Comparison of ENCODE assay signal across 2 cellular contexts in the genomic region with DNA sequence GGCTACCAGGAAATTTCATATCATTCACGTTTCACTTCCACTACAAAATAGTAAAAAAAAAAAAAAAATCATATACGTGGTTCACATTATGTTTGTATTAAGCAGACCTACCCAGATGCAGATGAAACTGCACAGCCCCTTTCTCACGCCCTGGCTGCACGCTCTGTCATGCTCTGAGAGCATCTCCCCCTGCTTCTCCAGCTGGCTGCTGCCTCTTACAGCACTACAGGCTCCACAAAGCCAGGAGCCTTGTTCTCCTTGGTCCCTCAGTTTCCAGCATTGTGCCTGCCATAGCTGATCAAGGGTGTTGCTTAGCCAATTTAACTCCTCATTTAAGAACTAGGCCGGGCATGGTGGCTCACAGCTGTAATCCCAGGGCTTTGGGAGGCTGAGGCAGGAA.
TF ChIP-seq lines count a peak whose summit lies in the region.

No MANE protein-coding gene starts in this region.

TF ChIP-seq in GM23338, 12 proteins besides CTCF, POLR2A, EP300 and RAD21:
- TF ChIP-seq EZH2phosphoT487 (IDR thresholded peaks at IDR 0.05; ENCODE audit: unreplicated experiment) (no peak), ZNF114 (CRISPR knock-in tag; IDR thresholded peaks at IDR 0.05) (no peak)

TF ChIP-seq in GM12878, 131 proteins besides CTCF, POLR2A, EP300 and RAD21:
- TF ChIP-seq STAT1 (conservative IDR thresholded peaks at IDR 0.05): no peak
- no peak for TF ChIP-seq GABPA (IDR thresholded peaks at IDR 0.05; ENCODE audit: low read depth)
- TF ChIP-seq FOXM1 (IDR thresholded peaks at IDR 0.05; ENCODE audit: low read depth, low read length): no peak
- no peak for TF ChIP-seq PAX8 (IDR thresholded peaks at IDR 0.05)
- TF ChIP-seq SIX5 (IDR thresholded peaks at IDR 0.05; ENCODE audit: low read depth, low read length, severe bottlenecking): no peak
- TF ChIP-seq, protein P1, sequence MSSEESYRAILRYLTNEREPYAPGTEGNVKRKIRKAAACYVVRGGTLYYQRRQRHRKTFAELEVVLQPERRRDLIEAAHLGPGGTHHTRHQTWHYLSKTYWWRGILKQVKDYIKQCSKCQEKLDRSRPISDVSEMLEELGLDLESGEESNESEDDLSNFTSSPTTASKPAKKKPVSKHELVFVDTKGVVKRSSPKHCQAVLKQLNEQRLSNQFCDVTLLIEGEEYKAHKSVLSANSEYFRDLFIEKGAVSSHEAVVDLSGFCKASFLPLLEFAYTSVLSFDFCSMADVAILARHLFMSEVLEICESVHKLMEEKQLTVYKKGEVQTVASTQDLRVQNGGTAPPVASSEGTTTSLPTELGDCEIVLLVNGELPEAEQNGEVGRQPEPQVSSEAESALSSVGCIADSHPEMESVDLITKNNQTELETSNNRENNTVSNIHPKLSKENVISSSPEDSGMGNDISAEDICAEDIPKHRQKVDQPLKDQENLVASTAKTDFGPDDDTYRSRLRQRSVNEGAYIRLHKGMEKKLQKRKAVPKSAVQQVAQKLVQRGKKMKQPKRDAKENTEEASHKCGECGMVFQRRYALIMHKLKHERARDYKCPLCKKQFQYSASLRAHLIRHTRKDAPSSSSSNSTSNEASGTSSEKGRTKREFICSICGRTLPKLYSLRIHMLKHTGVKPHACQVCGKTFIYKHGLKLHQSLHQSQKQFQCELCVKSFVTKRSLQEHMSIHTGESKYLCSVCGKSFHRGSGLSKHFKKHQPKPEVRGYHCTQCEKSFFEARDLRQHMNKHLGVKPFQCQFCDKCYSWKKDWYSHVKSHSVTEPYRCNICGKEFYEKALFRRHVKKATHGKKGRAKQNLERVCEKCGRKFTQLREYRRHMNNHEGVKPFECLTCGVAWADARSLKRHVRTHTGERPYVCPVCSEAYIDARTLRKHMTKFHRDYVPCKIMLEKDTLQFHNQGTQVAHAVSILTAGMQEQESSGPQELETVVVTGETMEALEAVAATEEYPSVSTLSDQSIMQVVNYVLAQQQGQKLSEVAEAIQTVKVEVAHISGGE (CRISPR knock-in tag; IDR thresholded peaks at IDR 0.05): no peak
- TF ChIP-seq, protein P2, sequence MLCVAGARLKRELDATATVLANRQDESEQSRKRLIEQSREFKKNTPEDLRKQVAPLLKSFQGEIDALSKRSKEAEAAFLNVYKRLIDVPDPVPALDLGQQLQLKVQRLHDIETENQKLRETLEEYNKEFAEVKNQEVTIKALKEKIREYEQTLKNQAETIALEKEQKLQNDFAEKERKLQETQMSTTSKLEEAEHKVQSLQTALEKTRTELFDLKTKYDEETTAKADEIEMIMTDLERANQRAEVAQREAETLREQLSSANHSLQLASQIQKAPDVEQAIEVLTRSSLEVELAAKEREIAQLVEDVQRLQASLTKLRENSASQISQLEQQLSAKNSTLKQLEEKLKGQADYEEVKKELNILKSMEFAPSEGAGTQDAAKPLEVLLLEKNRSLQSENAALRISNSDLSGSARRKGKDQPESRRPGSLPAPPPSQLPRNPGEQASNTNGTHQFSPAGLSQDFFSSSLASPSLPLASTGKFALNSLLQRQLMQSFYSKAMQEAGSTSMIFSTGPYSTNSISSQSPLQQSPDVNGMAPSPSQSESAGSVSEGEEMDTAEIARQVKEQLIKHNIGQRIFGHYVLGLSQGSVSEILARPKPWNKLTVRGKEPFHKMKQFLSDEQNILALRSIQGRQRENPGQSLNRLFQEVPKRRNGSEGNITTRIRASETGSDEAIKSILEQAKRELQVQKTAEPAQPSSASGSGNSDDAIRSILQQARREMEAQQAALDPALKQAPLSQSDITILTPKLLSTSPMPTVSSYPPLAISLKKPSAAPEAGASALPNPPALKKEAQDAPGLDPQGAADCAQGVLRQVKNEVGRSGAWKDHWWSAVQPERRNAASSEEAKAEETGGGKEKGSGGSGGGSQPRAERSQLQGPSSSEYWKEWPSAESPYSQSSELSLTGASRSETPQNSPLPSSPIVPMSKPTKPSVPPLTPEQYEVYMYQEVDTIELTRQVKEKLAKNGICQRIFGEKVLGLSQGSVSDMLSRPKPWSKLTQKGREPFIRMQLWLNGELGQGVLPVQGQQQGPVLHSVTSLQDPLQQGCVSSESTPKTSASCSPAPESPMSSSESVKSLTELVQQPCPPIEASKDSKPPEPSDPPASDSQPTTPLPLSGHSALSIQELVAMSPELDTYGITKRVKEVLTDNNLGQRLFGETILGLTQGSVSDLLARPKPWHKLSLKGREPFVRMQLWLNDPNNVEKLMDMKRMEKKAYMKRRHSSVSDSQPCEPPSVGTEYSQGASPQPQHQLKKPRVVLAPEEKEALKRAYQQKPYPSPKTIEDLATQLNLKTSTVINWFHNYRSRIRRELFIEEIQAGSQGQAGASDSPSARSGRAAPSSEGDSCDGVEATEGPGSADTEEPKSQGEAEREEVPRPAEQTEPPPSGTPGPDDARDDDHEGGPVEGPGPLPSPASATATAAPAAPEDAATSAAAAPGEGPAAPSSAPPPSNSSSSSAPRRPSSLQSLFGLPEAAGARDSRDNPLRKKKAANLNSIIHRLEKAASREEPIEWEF (IDR thresholded peaks at IDR 0.05; ENCODE audit: insufficient replicate concordance, low read depth, low read length): no peak
- TF ChIP-seq MEF2B (IDR thresholded peaks at IDR 0.05; ENCODE audit: partially characterized antibody, poor library complexity, severe bottlenecking): no peak
- TF ChIP-seq EGR1 (IDR thresholded peaks at IDR 0.05; ENCODE audit: borderline replicate concordance in 1 of 2, low read depth in 2 of 2, low read length in 2 of 2): no peak
- no peak for TF ChIP-seq LARP7 (IDR thresholded peaks at IDR 0.05)
- no peak for TF ChIP-seq ZNF24 (IDR thresholded peaks at IDR 0.05)
- no peak for TF ChIP-seq ZNF622 (IDR thresholded peaks at IDR 0.05)
- TF ChIP-seq RUNX3 (IDR thresholded peaks at IDR 0.05; ENCODE audit: low read length): no peak
- TF ChIP-seq, protein P3, sequence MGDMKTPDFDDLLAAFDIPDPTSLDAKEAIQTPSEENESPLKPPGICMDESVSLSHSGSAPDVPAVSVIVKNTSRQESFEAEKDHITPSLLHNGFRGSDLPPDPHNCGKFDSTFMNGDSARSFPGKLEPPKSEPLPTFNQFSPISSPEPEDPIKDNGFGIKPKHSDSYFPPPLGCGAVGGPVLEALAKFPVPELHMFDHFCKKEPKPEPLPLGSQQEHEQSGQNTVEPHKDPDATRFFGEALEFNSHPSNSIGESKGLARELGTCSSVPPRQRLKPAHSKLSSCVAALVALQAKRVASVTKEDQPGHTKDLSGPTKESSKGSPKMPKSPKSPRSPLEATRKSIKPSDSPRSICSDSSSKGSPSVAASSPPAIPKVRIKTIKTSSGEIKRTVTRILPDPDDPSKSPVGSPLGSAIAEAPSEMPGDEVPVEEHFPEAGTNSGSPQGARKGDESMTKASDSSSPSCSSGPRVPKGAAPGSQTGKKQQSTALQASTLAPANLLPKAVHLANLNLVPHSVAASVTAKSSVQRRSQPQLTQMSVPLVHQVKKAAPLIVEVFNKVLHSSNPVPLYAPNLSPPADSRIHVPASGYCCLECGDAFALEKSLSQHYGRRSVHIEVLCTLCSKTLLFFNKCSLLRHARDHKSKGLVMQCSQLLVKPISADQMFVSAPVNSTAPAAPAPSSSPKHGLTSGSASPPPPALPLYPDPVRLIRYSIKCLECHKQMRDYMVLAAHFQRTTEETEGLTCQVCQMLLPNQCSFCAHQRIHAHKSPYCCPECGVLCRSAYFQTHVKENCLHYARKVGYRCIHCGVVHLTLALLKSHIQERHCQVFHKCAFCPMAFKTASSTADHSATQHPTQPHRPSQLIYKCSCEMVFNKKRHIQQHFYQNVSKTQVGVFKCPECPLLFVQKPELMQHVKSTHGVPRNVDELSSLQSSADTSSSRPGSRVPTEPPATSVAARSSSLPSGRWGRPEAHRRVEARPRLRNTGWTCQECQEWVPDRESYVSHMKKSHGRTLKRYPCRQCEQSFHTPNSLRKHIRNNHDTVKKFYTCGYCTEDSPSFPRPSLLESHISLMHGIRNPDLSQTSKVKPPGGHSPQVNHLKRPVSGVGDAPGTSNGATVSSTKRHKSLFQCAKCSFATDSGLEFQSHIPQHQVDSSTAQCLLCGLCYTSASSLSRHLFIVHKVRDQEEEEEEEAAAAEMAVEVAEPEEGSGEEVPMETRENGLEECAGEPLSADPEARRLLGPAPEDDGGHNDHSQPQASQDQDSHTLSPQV (IDR thresholded peaks at IDR 0.05): no peak
- TF ChIP-seq HDGF (IDR thresholded peaks at IDR 0.05): no peak
